Comparison of ENCODE assay signal across 8 cellular contexts in the genomic region with DNA sequence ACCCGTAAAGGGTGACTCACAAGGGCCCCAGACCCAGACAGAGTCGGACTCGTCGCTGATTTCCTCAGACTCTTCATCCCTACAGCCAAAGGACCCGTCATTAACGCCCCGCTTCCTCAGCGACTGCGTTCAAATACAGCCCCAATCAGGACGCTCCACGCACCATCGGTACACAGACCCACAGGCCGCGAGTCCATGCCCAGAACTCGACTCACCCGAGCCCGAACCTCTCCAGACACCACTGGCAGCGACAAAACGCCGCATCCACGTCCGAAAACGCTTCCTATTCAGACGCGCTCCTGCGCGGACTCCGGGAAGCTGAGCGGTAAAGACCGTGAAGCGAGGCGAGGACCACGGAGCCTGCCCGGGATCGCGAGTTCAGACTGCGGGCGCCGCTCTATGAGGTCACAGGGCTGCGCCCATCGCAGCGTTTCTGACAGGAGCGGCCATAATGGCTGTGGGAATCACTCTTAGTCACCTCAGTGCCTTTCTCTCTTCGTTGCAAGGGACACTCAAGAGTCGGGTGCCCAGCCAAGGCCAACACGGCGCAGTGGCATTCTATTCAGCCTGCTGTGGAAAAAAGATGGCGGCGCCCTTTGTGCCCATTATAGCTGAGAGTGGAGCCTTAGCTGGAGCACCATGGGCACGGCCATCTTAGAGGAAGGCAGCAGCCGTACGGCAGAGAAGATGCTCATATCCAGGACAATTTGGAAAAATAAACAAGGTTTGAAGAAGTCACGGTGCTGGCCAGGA. TPM values are rescaled to one million over a fixed set of nuclear protein-coding genes. Genes with fewer than 3 reads are reported as not detected.
DNase-seq lines count a peak whose midpoint lies in the region; ATAC-seq and TF ChIP-seq lines count a peak whose summit lies in the region.

A gene (minus strand): TSS at position 353 of the 753 bp plus-strand sequence. CDS start 2,634 bp downstream, outside the sequence.

- H2AFZ ChIP-seq in PC-9: peak within 1 kb of the TSS; percentile 89

- H4K20me1 ChIP-seq in PC-9 (ENCODE audit: insufficient read depth): no peaks in the 10 kb centered on the region

- ATAC-seq in GM21528 (IDR thresholded peaks at IDR 0.05; ENCODE audit: low FRiP score, unreplicated experiment): peak; percentile 92

- H3K4me1 ChIP-seq in PC-9 (replicated peaks; ENCODE audit: insufficient read depth) (peaks cover 7% of the 10 kb centered on the region; the same call in 1 of the 2 replicates), esophagus squamous epithelium (peaks cover 0 to 29% (median 6%) of the 10 kb centered on the region in 3 donors)

- peak within 1 kb of the TSS; percentile 69 for H3K27ac ChIP-seq in PC-9
- peak within 1 kb of the TSS; percentile 90 to 97 (median 94) for H3K27ac ChIP-seq in esophagus squamous epithelium

- 0% methylated on average over 10 to 20 of the region's 53 CpGs for WGBS in esophagus squamous epithelium, 2 donors

- H3K79me2 ChIP-seq in PC-9 (ENCODE audit: low read depth): peaks cover 16% of the 10 kb centered on the region

- CTCF ChIA-PET in PC-9 (lab: Charles Lee): no interaction called here

- BruUV-seq in PC-9 (replicated peaks; lab: Mats Ljungman, UMichigan): no TSS peak

- H3K4me3 ChIP-seq in PC-9 (peak within 1 kb of the TSS; percentile 79), esophagus squamous epithelium (peak within 1 kb of the TSS; percentile 71 to 93 (median 77))

- no peaks in the 10 kb centered on the region for H3K9me2 ChIP-seq in PC-9 (ENCODE audit: insufficient read depth)

- intact Hi-C loops in PC-9 (cut with micrococcal nuclease; ENCODE audit: unreplicated experiment): loop anchor here (1.0 to 5.0 kb wide), 3 partner anchors 20 to 126 kb away; a partner anchor contains a TSS
- intact Hi-C loops in esophagus squamous epithelium (cut with DNase I): no loop called here

- H3K36me3 ChIP-seq in PC-9 (ENCODE audit: low read depth) (peaks cover 44% of the 10 kb centered on the region), esophagus squamous epithelium (peaks cover 13 to 48% (median 24%) of the 10 kb centered on the region in 3 donors)

- peak in 2 of 4 donors; percentile 41 to 48 for TF ChIP-seq POLR2A in esophagus squamous epithelium (IDR thresholded peaks at IDR 0.05)

- DNase-seq in DMS153 (lab: John Stamatoyannopoulos, UW): peak; percentile 76
- peak; percentile 75 for DNase-seq in HuH-7.5 (ENCODE audit: low spot score)
- DNase-seq in PC-9: peak; percentile 75 to 85
- peak; percentile 71 for DNase-seq in activated T-helper 1 cell treated with Interleukin-2 at 50 U/mL for 16 hours (ENCODE audit: low read depth)
- peak; percentile 43 for DNase-seq in esophagus squamous epithelium (lab: John Stamatoyannopoulos, UW)
- DNase-seq in myocyte (ENCODE audit: low read depth): peak; percentile 92
- peak; percentile 69 for DNase-seq in stimulated activated CD8-positive, alpha-beta memory T cell treated with anti-CD3 and anti-CD28 coated beads, Interleukin-7, amount 100 ng/mL, for 24 hours (ENCODE audit: low read depth)

- H3K9me3 ChIP-seq in PC-9 (ENCODE audit: insufficient read depth, low read depth) (peaks cover 75% of the 10 kb centered on the region), esophagus squamous epithelium (peaks cover 0 to 75% (median 48%) of the 10 kb centered on the region in 3 donors)

- H3K4me2 ChIP-seq in PC-9: peak within 1 kb of the TSS; percentile 76

- no peak for TF ChIP-seq CTCF in PC-9 (conservative IDR thresholded peaks at IDR 0.05)
- peak in 1 of 6 experiments; percentile 9 for TF ChIP-seq CTCF in esophagus squamous epithelium (IDR thresholded peaks at IDR 0.05)

- POLR2A ChIA-PET in PC-9 (lab: Charles Lee; ENCODE audit: unreplicated experiment): interaction anchor here (0.6 to 0.7 kb wide), 4 partner anchors 156 to 371 kb away, joined by 3 to 28 read pairs (median 5); no protein-coding TSS in a partner anchor

- H3F3A ChIP-seq in PC-9 (ENCODE audit: insufficient read depth, low read depth): peaks cover 4% of the 10 kb centered on the region; the same call in 1 of the 2 replicates

- H3K27me3 ChIP-seq in PC-9 (ENCODE audit: insufficient read depth, low read depth) (no peaks in the 10 kb centered on the region), esophagus squamous epithelium (no peaks in the 10 kb centered on the region)

RNA-seq across cellular contexts. Expression of the gene that starts here (rescaled TPM):
- 8.6 and 9.9 TPM in 2 replicates for total RNA-seq in PC-9 (2021)
- total RNA-seq in esophagus squamous epithelium: 1 to 10 TPM; 2.2 to 8.2 (median 4.0) TPM
- 14.0 and 14.5 TPM in 2 replicates for total RNA-seq in myocyte
- polyA plus RNA-seq in myocyte (2012): 4.3 TPM

Comparison
In these comparisons a context has a peak if more than half of its experiments do, and no peak if none do; other contexts are left out.
1. Peak in every context shown above with its lines: DNase-seq, ATAC-seq, H3K4me3 ChIP-seq and H3K27ac ChIP-seq.